Comparison of ENCODE assay signal across 8 cellular contexts in the genomic region with DNA sequence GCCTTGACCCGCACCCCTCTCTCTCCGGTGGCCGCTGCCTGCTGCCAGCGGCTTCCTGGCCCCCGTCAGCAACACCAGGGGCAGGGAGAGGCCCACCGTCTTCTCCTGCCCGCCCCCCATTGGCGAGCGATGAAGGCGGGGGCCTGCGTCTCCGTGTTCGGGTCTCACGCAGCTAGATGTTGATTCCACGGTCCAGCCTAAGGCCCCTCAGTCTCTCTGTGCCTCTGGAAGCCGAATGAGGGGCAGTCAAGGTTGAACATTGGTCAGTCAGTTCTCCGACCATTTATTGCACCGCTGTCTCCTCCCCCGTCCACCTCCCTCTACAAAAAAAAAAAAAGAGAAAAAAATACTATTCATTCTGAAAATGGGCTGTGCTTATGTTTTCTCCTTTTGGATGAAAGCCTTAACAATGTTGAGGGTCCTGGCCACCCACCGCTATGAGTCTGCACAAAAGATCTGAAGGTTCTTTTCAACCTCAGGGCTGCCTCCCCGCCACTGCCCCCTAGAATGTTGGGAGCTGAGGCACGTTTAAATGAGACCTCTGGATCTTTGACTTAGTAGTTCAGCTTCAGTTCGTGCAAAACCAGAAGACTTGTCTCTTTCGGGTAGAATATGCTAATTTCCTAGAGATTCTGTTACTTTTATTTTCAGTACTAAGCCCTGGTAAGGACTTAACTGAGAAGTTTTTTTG. TPM values are rescaled to one million over a fixed set of nuclear protein-coding genes. Genes with fewer than 3 reads are reported as not detected.
A peak's percentile ranks its signal among the peaks of the same experiment; 100 is the strongest.
DNase-seq lines count a peak whose midpoint lies in the region; ATAC-seq and TF ChIP-seq lines count a peak whose summit lies in the region.

No MANE protein-coding gene starts in this region.

- H3K9ac ChIP-seq in mesendoderm (ENCODE audit: low read length) = peak overlapping the region; percentile 99

- DNase-seq in SIG-M5 treated with dmso at 0.1 percent for 504 hours (lab: John Stamatoyannopoulos, UW; ENCODE audit: unreplicated experiment) (peak; percentile 50), SIG-M5 (lab: John Stamatoyannopoulos, UW) (no peak), T-helper 9 cell (peak; percentile 7), mesendoderm (peak; percentile 75), thoracic aorta (ENCODE audit: low spot score) (no peak), cerebellum (ENCODE audit: low spot score) (no peak)

- H3K79me1 ChIP-seq in mesendoderm (ENCODE audit: low read length) = peaks cover 7% of the 10 kb centered on the region

- H3K9me3 ChIP-seq in thoracic aorta = no peaks in the 10 kb centered on the region

- H2BK15ac ChIP-seq in mesendoderm (replicated peaks; ENCODE audit: low read depth) = no peak overlapping the region

- no peaks in the 10 kb centered on the region for H3K27me3 ChIP-seq in mesendoderm (ENCODE audit: insufficient read depth, low read length, poor library complexity)
- H3K27me3 ChIP-seq in thoracic aorta (replicated peaks; ENCODE audit: insufficient read depth) = no peaks in the 10 kb centered on the region

- no peak overlapping the region for H4K8ac ChIP-seq in mesendoderm (ENCODE audit: low read depth, low read length)

- H2BK5ac ChIP-seq in mesendoderm (ENCODE audit: low read length) = no peak overlapping the region

- peak overlapping the region; percentile 96 for H3K56ac ChIP-seq in mesendoderm (ENCODE audit: low read length)

- H2AK5ac ChIP-seq in mesendoderm (ENCODE audit: low read length) = no peak overlapping the region

- peak overlapping the region; percentile 89 for H3K27ac Mint-ChIP-seq in dendritic cell treated with granulocyte-macrophage colony-stimulating factor and Interleukin-4, amounts not matched to agents 40 ng/mL and 50 ng/mL, for 4 days

- H3K4me2 ChIP-seq in mesendoderm (ENCODE audit: low read length) = peak overlapping the region; percentile 68

- peaks cover 41% of the 10 kb centered on the region for H3K4me1 Mint-ChIP-seq in dendritic cell treated with granulocyte-macrophage colony-stimulating factor and Interleukin-4, amounts not matched to agents 40 ng/mL and 50 ng/mL, for 4 days (ENCODE audit: low read depth)

- no CpG with 5 or more reads among the region's 24 CpGs for WGBS in mesendoderm (ENCODE audit: extremely low coverage, insufficient coverage, low lambda C conversion rate)

- H3K23ac ChIP-seq in mesendoderm (ENCODE audit: low read length) = no peak overlapping the region

- intact Hi-C loops in dendritic cell treated with granulocyte-macrophage colony-stimulating factor and Interleukin-4, amounts not matched to agents 40 ng/mL and 50 ng/mL, for 4 days (cut with micrococcal nuclease) = loop anchor here (2.0 to 5.0 kb wide), 2 partner anchors 16 to 99 kb away; no protein-coding TSS in a partner anchor

- H2BK120ac ChIP-seq in mesendoderm (ENCODE audit: low read depth, low read length) = no peak overlapping the region

- H3K36me3 ChIP-seq in mesendoderm (ENCODE audit: control insufficient read depth, insufficient read depth, low read length) = peaks cover 6% of the 10 kb centered on the region
- H3K36me3 ChIP-seq in thoracic aorta = peaks cover 6% of the 10 kb centered on the region

- peaks cover 58% of the 10 kb centered on the region for H3K36me3 Mint-ChIP-seq in dendritic cell treated with granulocyte-macrophage colony-stimulating factor and Interleukin-4, amounts not matched to agents 40 ng/mL and 50 ng/mL, for 4 days (ENCODE audit: low read depth)

- peak overlapping the region; percentile 86 for H3K4me3 Mint-ChIP-seq in dendritic cell treated with granulocyte-macrophage colony-stimulating factor and Interleukin-4, amounts not matched to agents 40 ng/mL and 50 ng/mL, for 4 days

- no peaks in the 10 kb centered on the region for H3K27me3 Mint-ChIP-seq in dendritic cell treated with granulocyte-macrophage colony-stimulating factor and Interleukin-4, amounts not matched to agents 40 ng/mL and 50 ng/mL, for 4 days

- TF ChIP-seq CTCF in thoracic aorta (IDR thresholded peaks at IDR 0.05) = no peak

- H3K27ac ChIP-seq in mesendoderm (ENCODE audit: low read depth, low read length) = peak overlapping the region; percentile 80
- H3K27ac ChIP-seq in thoracic aorta = peak overlapping the region; percentile 95 to 96

- H4K5ac ChIP-seq in mesendoderm (ENCODE audit: low read length) = no peak overlapping the region

- peaks cover 3% of the 10 kb centered on the region for H3K4me1 ChIP-seq in mesendoderm (ENCODE audit: control insufficient read depth, low read depth, low read length)
- peaks cover 21 to 49% of the 10 kb centered on the region in 2 donors for H3K4me1 ChIP-seq in thoracic aorta (ENCODE audit: control insufficient read depth in 1 of 2, low read depth in 2 of 2)

- ATAC-seq in HG03378 (IDR thresholded peaks at IDR 0.05; ENCODE audit: unreplicated experiment) (peak; percentile 4), thoracic aorta (ENCODE audit: insufficient number of reproducible peaks, low FRiP score, low read depth) (no peak)

- H3K18ac ChIP-seq in mesendoderm (ENCODE audit: low read length) = peak overlapping the region; percentile 69

- no peaks in the 10 kb centered on the region for H3K9me3 Mint-ChIP-seq in dendritic cell treated with granulocyte-macrophage colony-stimulating factor and Interleukin-4, amounts not matched to agents 40 ng/mL and 50 ng/mL, for 4 days

- H3K79me2 ChIP-seq in mesendoderm (ENCODE audit: control insufficient read depth, insufficient read depth, low read length) = peaks cover 35% of the 10 kb centered on the region

- H3K4me3 ChIP-seq in mesendoderm (ENCODE audit: low read length) (peak overlapping the region; percentile 96), thoracic aorta (peak overlapping the region; percentile 93)

- peak overlapping the region; percentile 64 for H3K4ac ChIP-seq in mesendoderm (ENCODE audit: low read depth, low read length)

RNA-seq across cellular contexts. Expression of a gene that starts 0.7 kb away (rescaled TPM):
- polyA plus RNA-seq in mesendoderm (2013, experiment 1 of 2) = 41.6 TPM
- polyA plus RNA-seq in mesendoderm (2013, experiment 2 of 2) = 38.0 TPM
- 10 to 100 TPM; 16.5 to 35.6 TPM for total RNA-seq in thoracic aorta
- 73.9 TPM for total RNA-seq in cerebellum

Comparison
In these comparisons a context has a peak if more than half of its experiments do, and no peak if none do; other contexts are left out.
1. DNase-seq: peak in SIG-M5 treated with dmso at 0.1 percent for 504 hours (single experiment), T-helper 9 cell (single experiment) and mesendoderm (single experiment); none in SIG-M5 (single experiment), thoracic aorta (single experiment) and cerebellum (single experiment).